26 cellular contexts compared by ENCODE assay signal in the genomic region with DNA sequence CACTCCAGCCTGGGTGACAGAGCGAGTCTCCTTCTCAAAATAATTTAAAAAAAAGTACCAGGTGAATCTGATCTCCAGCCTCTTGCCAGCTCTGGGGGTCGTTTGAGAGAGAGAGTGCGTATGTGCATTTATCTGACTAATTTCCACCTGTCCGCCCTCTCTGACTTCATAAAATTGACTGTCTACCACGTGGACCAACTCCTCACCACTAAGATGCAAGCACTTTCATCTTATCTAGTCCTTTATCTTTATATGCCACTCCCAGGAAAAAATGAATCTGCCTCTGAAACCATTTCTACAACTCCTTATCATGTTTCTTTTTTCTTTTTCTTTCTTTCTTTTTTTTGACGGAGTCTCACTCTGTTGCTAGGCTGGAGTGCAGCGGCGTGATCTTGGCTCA. TPM values are rescaled to one million over a fixed set of nuclear protein-coding genes. Genes with fewer than 3 reads are reported as not detected.
"Had no signal": no experiment of that assay in that cellular context is flagged by ENCODE, and none has a peak within 500 bp of the region (broad histone marks: within the 10 kb centered on the region; RNA-seq: fewer than 3 reads in every experiment).

No MANE protein-coding gene starts in this region.

- H3K36me3 ChIP-seq: left lung, lower lobe of right lung, ovary, right atrium auricular region, right lobe of liver, tibial nerve, uterus had no signal

- DNase-seq: hypothalamus; immature natural killer cell; kidney; left colon; left lung; lower lobe of right lung; mammary epithelial cell; mesenchymal stem cell; mucosa of descending colon; naive thymus-derived CD4-positive, alpha-beta T cell; ovary; right lobe of liver; stimulated activated CD4-positive, alpha-beta T cell treated with anti-CD3 and anti-CD28 coated beads, Interleukin-1b, Interleukin-23, amount 100 ng/mL, for 48 hours; stimulated activated CD4-positive, alpha-beta T cell treated with anti-CD3 and anti-CD28 coated beads, Interleukin-2, amount 100 ng/mL, for 48 hours; stimulated activated CD4-positive, alpha-beta T cell treated with anti-CD3 and anti-CD28 coated beads, Interleukin-4, amount 100 ng/mL, for 4 hours; stimulated activated CD8-positive, alpha-beta memory T cell treated with anti-CD3 and anti-CD28 coated beads, Interleukin-4, amount 100 ng/mL, for 48 hours; stimulated activated naive CD4-positive, alpha-beta T cell treated with Interleukin-2 at 50 U/mL for 16 hours; stimulated activated naive CD8-positive, alpha-beta T cell treated with anti-CD3 and anti-CD28 coated beads, Interleukin-15, amount 100 ng/mL, for 72 hours; substantia nigra; uterus had no signal

- H3K4me3 ChIP-seq: left lung, lower lobe of right lung, mucosa of descending colon, ovary, right atrium auricular region, right lobe of liver, smooth muscle cell, tibial nerve, uterus had no signal

- H3K4me1 ChIP-seq: left lung, lower lobe of right lung, right atrium auricular region, right lobe of liver, uterus had no signal

- H3K4me2 ChIP-seq: smooth muscle cell had no signal

- H3K9me3 ChIP-seq: lower lobe of right lung, mucosa of descending colon, ovary, right atrium auricular region, right lobe of liver, uterus had no signal

- H3K27ac ChIP-seq: left lung, lower lobe of right lung, ovary, right atrium auricular region, right lobe of liver, tibial nerve, uterus had no signal

- H3K27me3 ChIP-seq: left lung, ovary, right atrium auricular region, right lobe of liver, tibial nerve, uterus had no signal

- FAIRE-seq: islet of Langerhans, kidney had no signal

RNA-seq across cellular contexts. Expression of a gene that starts 55.8 kb away (rescaled TPM):
- total RNA-seq: pulmonary artery endothelial cell, ureter had no signal
